In the genomic region with DNA sequence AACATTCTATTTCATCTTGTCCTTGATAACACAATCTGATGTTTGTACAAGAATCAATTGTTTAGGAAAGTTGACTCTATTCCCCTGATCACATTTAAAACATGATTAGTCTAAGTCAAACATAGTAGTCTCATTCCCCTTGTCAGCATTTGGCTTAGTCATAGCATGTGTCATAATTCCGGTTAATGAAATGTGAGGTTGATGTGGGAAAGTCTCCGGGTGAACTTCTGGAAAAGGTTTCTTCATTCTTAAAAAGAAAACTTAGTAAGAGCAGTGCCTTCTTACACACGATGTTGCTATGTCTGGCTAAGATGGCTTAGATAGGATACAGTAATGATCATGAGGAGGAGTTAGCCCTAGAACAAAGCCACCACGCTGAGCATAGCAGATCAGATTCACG, we compare ENCODE assay signal across 1 cellular context.
TF ChIP-seq lines count a peak whose summit lies in the region.

No MANE protein-coding gene starts in this region.

TF ChIP-seq in SK-N-SH, 30 proteins besides CTCF, POLR2A, EP300 and RAD21 (continued from another document):
- TF ChIP-seq, protein P1, sequence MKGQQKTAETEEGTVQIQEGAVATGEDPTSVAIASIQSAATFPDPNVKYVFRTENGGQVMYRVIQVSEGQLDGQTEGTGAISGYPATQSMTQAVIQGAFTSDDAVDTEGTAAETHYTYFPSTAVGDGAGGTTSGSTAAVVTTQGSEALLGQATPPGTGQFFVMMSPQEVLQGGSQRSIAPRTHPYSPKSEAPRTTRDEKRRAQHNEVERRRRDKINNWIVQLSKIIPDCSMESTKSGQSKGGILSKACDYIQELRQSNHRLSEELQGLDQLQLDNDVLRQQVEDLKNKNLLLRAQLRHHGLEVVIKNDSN (IDR thresholded peaks at IDR 0.05; ENCODE audit: borderline replicate concordance, low read depth): no peak
- TF ChIP-seq TEAD4 (IDR thresholded peaks at IDR 0.05; ENCODE audit: borderline replicate concordance, insufficient read depth) (peak; percentile 73), SIN3A (IDR thresholded peaks at IDR 0.05; ENCODE audit: borderline replicate concordance, low read depth, low read length) (no peak; the same call in 1 of the 2 replicates), MXI1 (IDR thresholded peaks at IDR 0.05; ENCODE audit: low read depth, low read length) (no peak), JUND (IDR thresholded peaks at IDR 0.05) (peak; percentile 92), GATA2 (CRISPR knock-in tag; IDR thresholded peaks at IDR 0.05) (no peak), NRF1 (IDR thresholded peaks at IDR 0.05; ENCODE audit: low read depth, low read length) (no peak), ELF1 (IDR thresholded peaks at IDR 0.05) (no peak; the same call in 1 of the 2 replicates), MEF2A (IDR thresholded peaks at IDR 0.05; ENCODE audit: borderline replicate concordance, low read depth) (peak; percentile 49; the same call in 1 of the 2 replicates), EZH2phosphoT487 (IDR thresholded peaks at IDR 0.05; ENCODE audit: borderline replicate concordance, low read depth) (no peak), GABPA (IDR thresholded peaks at IDR 0.05; ENCODE audit: low read depth) (no peak)
- TF ChIP-seq, protein P2, sequence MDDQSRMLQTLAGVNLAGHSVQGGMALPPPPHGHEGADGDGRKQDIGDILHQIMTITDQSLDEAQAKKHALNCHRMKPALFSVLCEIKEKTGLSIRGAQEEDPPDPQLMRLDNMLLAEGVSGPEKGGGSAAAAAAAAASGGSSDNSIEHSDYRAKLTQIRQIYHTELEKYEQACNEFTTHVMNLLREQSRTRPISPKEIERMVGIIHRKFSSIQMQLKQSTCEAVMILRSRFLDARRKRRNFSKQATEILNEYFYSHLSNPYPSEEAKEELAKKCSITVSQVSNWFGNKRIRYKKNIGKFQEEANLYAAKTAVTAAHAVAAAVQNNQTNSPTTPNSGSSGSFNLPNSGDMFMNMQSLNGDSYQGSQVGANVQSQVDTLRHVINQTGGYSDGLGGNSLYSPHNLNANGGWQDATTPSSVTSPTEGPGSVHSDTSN (IDR thresholded peaks at IDR 0.05): peak; percentile 85
- TF ChIP-seq, protein P3, sequence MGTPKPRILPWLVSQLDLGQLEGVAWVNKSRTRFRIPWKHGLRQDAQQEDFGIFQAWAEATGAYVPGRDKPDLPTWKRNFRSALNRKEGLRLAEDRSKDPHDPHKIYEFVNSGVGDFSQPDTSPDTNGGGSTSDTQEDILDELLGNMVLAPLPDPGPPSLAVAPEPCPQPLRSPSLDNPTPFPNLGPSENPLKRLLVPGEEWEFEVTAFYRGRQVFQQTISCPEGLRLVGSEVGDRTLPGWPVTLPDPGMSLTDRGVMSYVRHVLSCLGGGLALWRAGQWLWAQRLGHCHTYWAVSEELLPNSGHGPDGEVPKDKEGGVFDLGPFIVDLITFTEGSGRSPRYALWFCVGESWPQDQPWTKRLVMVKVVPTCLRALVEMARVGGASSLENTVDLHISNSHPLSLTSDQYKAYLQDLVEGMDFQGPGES (IDR thresholded peaks at IDR 0.05; ENCODE audit: low read depth, low read length): no peak
